In genomic region chr18:77069482-77069881, GRCh38 we compare ENCODE assay signal across 2 cellular contexts.
TF ChIP-seq lines count a peak whose summit lies in the region.

No MANE protein-coding gene starts in this region.

TF ChIP-seq in GM12878, 131 proteins besides CTCF, POLR2A, EP300 and RAD21 (continued from another document):
- TF ChIP-seq ZBTB40 (IDR thresholded peaks at IDR 0.05; ENCODE audit: borderline replicate concordance), result no peak
- TF ChIP-seq NR2C2 (IDR thresholded peaks at IDR 0.05; ENCODE audit: borderline replicate concordance, control insufficient read depth, insufficient read length, low read depth), result no peak
- no peak for TF ChIP-seq ZNF217 (IDR thresholded peaks at IDR 0.05)
- TF ChIP-seq TCF3 (IDR thresholded peaks at IDR 0.05; ENCODE audit: borderline replicate concordance, insufficient read depth, low read depth, low read length), result no peak
- no peak for TF ChIP-seq PRDM15 (CRISPR knock-in tag; IDR thresholded peaks at IDR 0.05)
- no peak for TF ChIP-seq SMAD5 (IDR thresholded peaks at IDR 0.05; ENCODE audit: low read depth)
- TF ChIP-seq YBX1 (IDR thresholded peaks at IDR 0.05), result no peak

TF ChIP-seq in HepG2, 621 proteins besides CTCF, POLR2A, EP300 and RAD21 (continued from another document):
- TF ChIP-seq ZNF512 (CRISPR knock-in tag; IDR thresholded peaks at IDR 0.05) (no peak), ZBTB39 (CRISPR knock-in tag; IDR thresholded peaks at IDR 0.05) (no peak), NR3C1 (CRISPR knock-in tag; IDR thresholded peaks at IDR 0.05) (no peak), KLF9 (CRISPR knock-in tag; IDR thresholded peaks at IDR 0.05; ENCODE audit: low read depth) (no peak), KAT8 (CRISPR knock-in tag; IDR thresholded peaks at IDR 0.05) (no peak), HMG20B (CRISPR knock-in tag; conservative IDR thresholded peaks at IDR 0.05) (no peak), ARNTL (CRISPR knock-in tag; IDR thresholded peaks at IDR 0.05) (no peak), SIN3A (IDR thresholded peaks at IDR 0.05; ENCODE audit: borderline replicate concordance, low read depth, low read length) (no peak), ZNF430 (CRISPR knock-in tag; IDR thresholded peaks at IDR 0.05) (no peak), CHD2 (IDR thresholded peaks at IDR 0.05; ENCODE audit: low read depth, low read length) (no peak), TEAD2 (CRISPR knock-in tag; IDR thresholded peaks at IDR 0.05) (no peak), THRA (CRISPR knock-in tag; IDR thresholded peaks at IDR 0.05; ENCODE audit: borderline replicate concordance) (no peak), PHF21A (CRISPR knock-in tag; IDR thresholded peaks at IDR 0.05) (no peak)
TF ChIP-seq in HepG2: peak in this region for 0.
